Comparison of ENCODE assay signal across 8 cellular contexts in the genomic region with DNA sequence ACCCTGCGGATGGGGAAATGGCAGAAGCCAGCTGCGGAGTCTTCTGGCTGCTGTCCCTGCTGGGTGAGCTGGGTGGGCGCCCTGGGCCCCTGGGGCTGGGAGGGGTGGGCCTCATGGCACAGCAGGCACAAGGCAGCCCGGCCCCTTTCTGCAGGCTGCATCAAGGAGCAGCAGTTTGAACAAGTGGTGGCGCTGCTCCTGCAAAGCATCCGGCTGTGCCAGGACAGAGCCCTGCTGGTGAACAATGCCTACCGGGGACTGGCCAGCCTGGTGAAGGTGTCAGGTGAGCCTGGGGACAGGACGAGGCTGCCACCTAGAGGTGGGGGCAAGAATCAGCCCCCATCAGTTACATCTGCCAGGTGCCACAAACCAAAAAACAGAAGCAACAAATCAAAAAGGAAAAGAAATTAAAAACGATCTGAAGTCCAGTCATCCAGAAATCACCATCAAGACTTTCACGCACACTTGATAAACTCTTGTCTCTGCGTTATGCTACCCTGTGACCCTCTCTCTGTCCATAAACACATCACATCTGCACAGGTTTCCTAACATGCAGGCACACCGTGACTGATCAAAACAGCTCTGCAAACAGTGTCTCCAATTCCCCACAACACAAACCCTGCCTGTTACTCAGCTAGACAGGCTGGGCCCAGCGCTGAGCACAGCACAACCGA. TPM values are rescaled to one million over a fixed set of nuclear protein-coding genes. Genes with fewer than 3 reads are reported as not detected.
DNase-seq lines count a peak whose midpoint lies in the region; ATAC-seq, FAIRE-seq and TF ChIP-seq lines count a peak whose summit lies in the region.

No MANE protein-coding gene starts in this region.

- H3K79me2 ChIP-seq in H9 (ENCODE audit: insufficient read depth, low read length): no peaks in the 10 kb centered on the region

- DNase-seq in A549 (ENCODE audit: low read depth in 1 of 2, low spot score in 1 of 2) (peak; percentile 52 to 73), H9 (peak; percentile 81), T-helper 22 cell (ENCODE audit: low read depth) (peak; percentile 32), body of pancreas (peak; percentile 60 to 69 (median 65)), mucosa of gallbladder (ENCODE audit: low spot score) (peak; percentile 40), upper lobe of left lung (peak in 1 of 2 donors; percentile 71)

- H3K36me3 Mint-ChIP-seq in H9 (ENCODE audit: insufficient read depth in 1 of 3, low read depth in 3 of 3): peaks cover 24 to 44% (median 38%) of the 10 kb centered on the region in 3 experiments; a peak in 6 of 7 replicates

- no peak overlapping the region for H3K4me2 ChIP-seq in A549
- no peak overlapping the region for H3K4me2 ChIP-seq in H9 (ENCODE audit: insufficient read depth, insufficient read length, low read length)

- CTCF ChIA-PET in A549 (lab: Yijun Ruan, JAX): interaction anchor here (0.6 to 4.9 kb wide), 23 partner anchors 8 to 301 kb away, joined by 3 to 45 read pairs (median 4); partner anchors contain the start of genes REXO4, STKLD1, SURF1 and SURF2

- no peak overlapping the region for H3K18ac ChIP-seq in H9 (ENCODE audit: insufficient read length, low read depth, low read length)

- no peak overlapping the region for H3K27ac ChIP-seq in A549
- no peak overlapping the region for H3K27ac ChIP-seq in H9 (ENCODE audit: insufficient read length, low read depth, low read length)
- no peak overlapping the region for H3K27ac ChIP-seq in body of pancreas
- no peak overlapping the region for H3K27ac ChIP-seq in upper lobe of left lung

- H4K8ac ChIP-seq in H9 (replicated peaks; ENCODE audit: insufficient read length, low read depth, low read length): no peak overlapping the region

- H2AFZ ChIP-seq in H9 (ENCODE audit: low read length): no peak overlapping the region

- H3K23ac ChIP-seq in H9 (ENCODE audit: insufficient read length, low read depth, low read length): no peak overlapping the region

- no peak overlapping the region; a peak in 1 of 7 replicates for H3K27ac Mint-ChIP-seq in H9

- no peak overlapping the region for H2BK120ac ChIP-seq in H9 (ENCODE audit: low read depth, low read length, poor library complexity, severe bottlenecking)

- H3K56ac ChIP-seq in H9 (ENCODE audit: insufficient read length, low read depth, low read length): no peak overlapping the region

- H3K27me3 Mint-ChIP-seq in H9 (ENCODE audit: low read depth): no peaks in the 10 kb centered on the region

- no peaks in the 10 kb centered on the region for H3K9me3 ChIP-seq in A549
- H3K9me3 ChIP-seq in H9 (ENCODE audit: control insufficient read depth, low read depth, low read length): no peaks in the 10 kb centered on the region
- no peaks in the 10 kb centered on the region for H3K9me3 ChIP-seq in body of pancreas
- H3K9me3 ChIP-seq in upper lobe of left lung: no peaks in the 10 kb centered on the region

- WGBS in A549 (ENCODE audit: missing lambda C conversion rate): 70% methylated on average over 11 of the region's 14 CpGs
- WGBS in H9 (ENCODE audit: extremely low coverage, insufficient read length, low lambda C conversion rate): no CpG with 5 or more reads among the region's 14 CpGs
- WGBS in body of pancreas, 2 donors: 58% methylated on average over 12 of the region's 14 CpGs
- 68 to 75% methylated on average over 10 to 14 of the region's 14 CpGs for WGBS in upper lobe of left lung, 2 donors

- no peaks in the 10 kb centered on the region for H3K27me3 ChIP-seq in H9 (ENCODE audit: insufficient read depth, low read length)
- H3K27me3 ChIP-seq in body of pancreas: no peaks in the 10 kb centered on the region
- no peaks in the 10 kb centered on the region for H3K27me3 ChIP-seq in upper lobe of left lung

- no peak overlapping the region for H3K4ac ChIP-seq in H9 (ENCODE audit: low read depth, low read length)

- TF ChIP-seq EP300 in A549 (IDR thresholded peaks at IDR 0.05) (no peak), upper lobe of left lung (IDR thresholded peaks at IDR 0.05) (no peak)

- no peak overlapping the region for H2BK12ac ChIP-seq in H9 (ENCODE audit: insufficient read length, low read depth, low read length)

- no peak overlapping the region for H2BK5ac ChIP-seq in H9 (ENCODE audit: insufficient read length, low read length)

- H3K4me3 ChIP-seq in A549 (no peak overlapping the region), body of pancreas (no peak overlapping the region), upper lobe of left lung (no peak overlapping the region)

- no peak overlapping the region for H4K91ac ChIP-seq in H9 (ENCODE audit: insufficient read length, low read depth, low read length)

- H4K5ac ChIP-seq in H9 (ENCODE audit: insufficient read length, low read depth, low read length): no peak overlapping the region

- H3K4me1 ChIP-seq in A549 (no peaks in the 10 kb centered on the region), H9 (ENCODE audit: insufficient read depth, low read length) (no peaks in the 10 kb centered on the region), body of pancreas (no peaks in the 10 kb centered on the region), upper lobe of left lung (no peaks in the 10 kb centered on the region)

- no peak for FAIRE-seq in A549 (lab: Jason Lieb, UNC)

- no peak overlapping the region for H3K9ac ChIP-seq in H9 (ENCODE audit: extremely low read depth, insufficient read length, low read length)

- no peak overlapping the region for H2BK20ac ChIP-seq in H9 (ENCODE audit: low read depth, low read length, poor library complexity, severe bottlenecking)

- peak; percentile 45 to 60 for TF ChIP-seq RAD21 in A549 (conservative IDR thresholded peaks at IDR 0.05 in 1 of 2, IDR thresholded peaks at IDR 0.05 in 1 of 2)

- H3K36me3 ChIP-seq in body of pancreas (replicated peaks in 1 of 2; ENCODE audit: insufficient read depth in 1 of 2, low read depth in 2 of 2) (peaks cover 0 to 3% of the 10 kb centered on the region in 2 donors), upper lobe of left lung (peaks cover 12 to 46% (median 35%) of the 10 kb centered on the region in 4 donors)

- no peaks in the 10 kb centered on the region for H3K79me1 ChIP-seq in H9 (ENCODE audit: insufficient read depth, low read depth, low read length, poor library complexity, severe bottlenecking)

- intact Hi-C loops in body of pancreas (cut with DNase I): no loop called here

- H3K14ac ChIP-seq in H9 (ENCODE audit: insufficient read depth, low read length): no peak overlapping the region; the same call in 1 of the 2 replicates

- TF ChIP-seq POLR2A in A549 (IDR thresholded peaks at IDR 0.05; ENCODE audit: low read length) (no peak), body of pancreas (IDR thresholded peaks at IDR 0.05) (no peak), upper lobe of left lung (IDR thresholded peaks at IDR 0.05) (no peak)

- no peak overlapping the region for H2BK15ac ChIP-seq in H9 (ENCODE audit: low read depth, low read length)

- H3K4me1 Mint-ChIP-seq in H9: peaks cover 0 to 2% of the 10 kb centered on the region in 2 experiments; a peak in 1 of 4 replicates

- H3T11ph ChIP-seq in H9 (ENCODE audit: low read length): no peak overlapping the region

- no peaks in the 10 kb centered on the region for H3K9me3 Mint-ChIP-seq in H9

- H2AK5ac ChIP-seq in H9 (ENCODE audit: insufficient read length, low read length): no peak overlapping the region

- POLR2A ChIA-PET in A549 (lab: Yijun Ruan, JAX): no interaction called here

- H3K4me3 Mint-ChIP-seq in H9: no peak overlapping the region

- peaks cover 4% of the 10 kb centered on the region for H4K20me1 ChIP-seq in H9 (ENCODE audit: control insufficient read depth, insufficient read depth, insufficient read length)

- peak; percentile 21 to 65; a peak in 4 of 6 replicates for ATAC-seq in A549
- ATAC-seq in body of pancreas: peak; percentile 62
- ATAC-seq in upper lobe of left lung (ENCODE audit: low FRiP score in 2 of 2): peak in 1 of 2 donors; percentile 47
- no peak for ATAC-seq in GM21723 (IDR thresholded peaks at IDR 0.05; ENCODE audit: unreplicated experiment)
- ATAC-seq in GM21381 (IDR thresholded peaks at IDR 0.05; ENCODE audit: unreplicated experiment): no peak

- H3K23me2 ChIP-seq in H9 (ENCODE audit: insufficient read length, low read depth, low read length, poor library complexity, severe bottlenecking): no peaks in the 10 kb centered on the region

- TF ChIP-seq CTCF in A549 (IDR thresholded peaks at IDR 0.05): peak; percentile 55
- TF ChIP-seq CTCF in H9 (conservative IDR thresholded peaks at IDR 0.05): peak; percentile 80
- peak; percentile 36 to 77 (median 65) for TF ChIP-seq CTCF in body of pancreas (IDR thresholded peaks at IDR 0.05)
- TF ChIP-seq CTCF in upper lobe of left lung (IDR thresholded peaks at IDR 0.05): peak; percentile 45 to 73 (median 58)

RNA-seq across cellular contexts. Expression of gene REXO4, which starts 13.9 kb away (rescaled TPM):
- polyA plus RNA-seq in A549 (2011; rRNA removed) (20.6 and 25.8 TPM in 2 replicates), A549 (2017; fragmentation: RNase III; extraction: RNeasy Plus Mini Kit Qiagen cat#74134 plus additional on column Dnase treatment) (30.3 to 31.7 TPM (median 31.0 TPM) in 3 replicates)
- 30.5 and 32.8 TPM in 2 replicates for polyA plus RNA-seq in A549 (2012; cell fraction: cytosol; rRNA removed)
- 23.8 and 25.0 TPM in 2 replicates for polyA plus RNA-seq in A549 (2012; cell fraction: nucleus; rRNA removed)
- polyA minus RNA-seq in A549 (2011; rRNA and poly(A)+ RNA removed): 12.6 and 13.4 TPM in 2 replicates
- total RNA-seq in H9 (2021) (33.6 and 35.2 TPM in 2 replicates), body of pancreas (10 to 100 TPM; 15.6 to 21.8 TPM), mucosa of gallbladder (27.5 TPM), upper lobe of left lung (10 to 100 TPM; 14.7 to 34.3 (median 23.1) TPM)

RNA-seq across cellular contexts. Expression of gene ADAMTS13, which starts 18.3 kb away (rescaled TPM):
- polyA plus RNA-seq in A549 (2011; rRNA removed) (0.80 and 1.2 TPM in 2 replicates), A549 (2017; fragmentation: RNase III; extraction: RNeasy Plus Mini Kit Qiagen cat#74134 plus additional on column Dnase treatment) (0.94 to 1.7 TPM (median 0.98 TPM) in 3 replicates)
- 0.89 and 0.95 TPM in 2 replicates for polyA plus RNA-seq in A549 (2012; cell fraction: cytosol; rRNA removed)
- polyA plus RNA-seq in A549 (2012; cell fraction: nucleus; rRNA removed): 8.6 TPM in 2 replicates
- 0.70 and 0.83 TPM in 2 replicates for polyA minus RNA-seq in A549 (2011; rRNA and poly(A)+ RNA removed)
- total RNA-seq in H9 (2021) (8.2 and 8.8 TPM in 2 replicates), body of pancreas (1 to 10 TPM; 2.3 to 5.6 TPM), mucosa of gallbladder (7.1 TPM), upper lobe of left lung (1 to 10 TPM; 1.4 to 9.4 (median 2.5) TPM)

RNA-seq across cellular contexts. Expression of gene STKLD1, which starts 27.7 kb away (rescaled TPM):
- polyA plus RNA-seq in A549 (2011; rRNA removed) (1.1 and 1.6 TPM in 2 replicates), A549 (2017; fragmentation: RNase III; extraction: RNeasy Plus Mini Kit Qiagen cat#74134 plus additional on column Dnase treatment) (0.29 to 1.4 TPM (median 1.2 TPM) in 3 replicates)
- 0.67 and 0.79 TPM in 2 replicates for polyA plus RNA-seq in A549 (2012; cell fraction: cytosol; rRNA removed)
- polyA plus RNA-seq in A549 (2012; cell fraction: nucleus; rRNA removed): 0.82 and 0.91 TPM in 2 replicates
- polyA minus RNA-seq in A549 (2011; rRNA and poly(A)+ RNA removed): not detected in 2 replicates
- total RNA-seq in H9 (2021) (0.57 TPM in 1 of 2 replicates, not detected in the other), body of pancreas (not detected), mucosa of gallbladder (1.1 TPM), upper lobe of left lung (1 to 10 TPM in 3 of 6 donors, under 1 TPM in 1, not detected in 2; 0.59 to 3.1 (median 1.6) TPM)

RNA-seq across cellular contexts. Expression of gene SURF4, which starts 28.0 kb away (rescaled TPM):
- polyA plus RNA-seq in A549 (2011; rRNA removed) (169 and 174 TPM in 2 replicates), A549 (2017; fragmentation: RNase III; extraction: RNeasy Plus Mini Kit Qiagen cat#74134 plus additional on column Dnase treatment) (140 to 159 TPM (median 158 TPM) in 3 replicates)
- polyA plus RNA-seq in A549 (2012; cell fraction: cytosol; rRNA removed): 138 and 190 TPM in 2 replicates
- 185 and 190 TPM in 2 replicates for polyA plus RNA-seq in A549 (2012; cell fraction: nucleus; rRNA removed)
- polyA minus RNA-seq in A549 (2011; rRNA and poly(A)+ RNA removed): 172 and 248 TPM in 2 replicates
- total RNA-seq in H9 (2021) (146 and 148 TPM in 2 replicates), body of pancreas (100 to 1,000 TPM in 1 of 2 donors, 10 to 100 TPM in 1; 93.9 to 109 TPM), mucosa of gallbladder (212 TPM), upper lobe of left lung (100 to 1,000 TPM in 5 of 6 donors, 10 to 100 TPM in 1; 66.0 to 208 (median 137) TPM)

RNA-seq across cellular contexts. Expression of gene SURF2, which starts 47.6 kb away (rescaled TPM):
- polyA plus RNA-seq in A549 (2011; rRNA removed): 15.4 and 25.2 TPM in 2 replicates
- polyA plus RNA-seq in A549 (2012; cell fraction: cytosol; rRNA removed): 56.1 and 56.8 TPM in 2 replicates
- polyA plus RNA-seq in A549 (2012; cell fraction: nucleus; rRNA removed): 26.9 and 34.3 TPM in 2 replicates
- 34.9 to 36.9 TPM (median 35.6 TPM) in 3 replicates for polyA plus RNA-seq in A549 (2017; fragmentation: RNase III; extraction: RNeasy Plus Mini Kit Qiagen cat#74134 plus additional on column Dnase treatment)
- polyA minus RNA-seq in A549 (2011; rRNA and poly(A)+ RNA removed): 8.1 and 8.4 TPM in 2 replicates
- total RNA-seq in H9 (2021): 44.4 and 46.1 TPM in 2 replicates
- total RNA-seq in body of pancreas: 10 to 100 TPM; 20.0 to 27.0 TPM
- total RNA-seq in mucosa of gallbladder: 19.5 TPM
- total RNA-seq in upper lobe of left lung: 10 to 100 TPM; 18.1 to 31.5 (median 21.7) TPM

Comparison
In these comparisons a context has a peak if more than half of its experiments do, and no peak if none do; other contexts are left out.
1. ATAC-seq: peak in A549 (2 of 2) and body of pancreas (single experiment); none in GM21723 (single experiment) and GM21381 (single experiment).
2. Peak in every context shown above with its lines, with median percentiles within 50 percentile points of each other: CTCF ChIP-seq.